In the genomic region with DNA sequence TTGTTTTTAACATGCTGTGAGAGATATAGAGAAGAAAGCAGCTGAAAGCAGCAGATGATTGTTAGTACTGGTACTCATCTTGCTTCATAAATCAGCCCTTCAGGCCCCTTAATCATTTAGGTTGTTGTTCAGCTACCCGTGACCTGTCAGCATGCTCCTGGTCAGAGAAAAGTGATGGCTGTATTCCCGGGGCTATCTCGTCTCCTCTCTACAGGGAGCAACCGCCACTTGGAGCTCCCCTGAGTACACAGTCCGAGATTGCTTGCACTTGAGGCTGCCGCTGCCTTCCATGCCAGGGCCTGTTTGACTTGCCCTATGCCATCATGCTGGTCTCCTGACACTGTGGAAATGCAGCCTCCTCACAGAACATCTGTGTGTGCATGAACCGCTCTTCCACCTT, we compare ENCODE assay signal across 24 cellular contexts.
A peak's percentile ranks its signal among the peaks of the same experiment; 100 is the strongest.
DNase-seq lines count a peak whose midpoint lies in the region; ATAC-seq and TF ChIP-seq lines count a peak whose summit lies in the region.
"Had no signal": no experiment of that assay in that cellular context is flagged by ENCODE, and none has a peak within 500 bp of the region (broad histone marks: within the 10 kb centered on the region; RNA-seq: fewer than 3 reads in every experiment).

No MANE protein-coding gene starts in this region.

- H3K4me3 ChIP-seq in neural cell (ENCODE audit: low read length) (no peak overlapping the region), colonic mucosa (no peak overlapping the region)
- H3K4me3 ChIP-seq: BLaER1 treated with 17β-estradiol and CSF1 and Interleukin-3, amounts not matched to agents 10 nM and 100 nM; Peyer's patch had no signal

- H3K27me3 ChIP-seq in neural cell (ENCODE audit: insufficient read depth, low read depth, low read length) (no peaks in the 10 kb centered on the region), colonic mucosa (no peaks in the 10 kb centered on the region)
- H3K27me3 ChIP-seq: BLaER1 treated with 17β-estradiol and CSF1 and Interleukin-3, amounts not matched to agents 10 nM and 100 nM; Peyer's patch had no signal

- H3K9ac ChIP-seq in neural cell (ENCODE audit: low read length), result peak overlapping the region; percentile 20
- no peak overlapping the region for H3K9ac ChIP-seq in colonic mucosa (ENCODE audit: low read depth in 2 of 2, low read length in 2 of 2)
- H3K9ac ChIP-seq: BLaER1 treated with 17β-estradiol and CSF1 and Interleukin-3, amounts not matched to agents 10 nM and 100 nM; SK-N-SH had no signal

- H3K27ac ChIP-seq in neural cell (ENCODE audit: low read length) (peak overlapping the region; percentile 18), colonic mucosa (no peak overlapping the region)
- H3K27ac ChIP-seq: BLaER1 treated with 17β-estradiol and CSF1 and Interleukin-3, amounts not matched to agents 10 nM and 100 nM; Peyer's patch had no signal

- no peak overlapping the region for H2AFZ ChIP-seq in neural cell (ENCODE audit: low read depth, low read length)

- H3K4me2 ChIP-seq in neural cell (ENCODE audit: low read length), result no peak overlapping the region
- H3K4me2 ChIP-seq: BLaER1 treated with 17β-estradiol and CSF1 and Interleukin-3, amounts not matched to agents 10 nM and 100 nM; SK-N-SH had no signal

- no peaks in the 10 kb centered on the region for H3K36me3 ChIP-seq in neural cell (ENCODE audit: insufficient read depth, low read length)
- H3K36me3 ChIP-seq in colonic mucosa, result no peaks in the 10 kb centered on the region
- H3K36me3 ChIP-seq: BLaER1 treated with 17β-estradiol and CSF1 and Interleukin-3, amounts not matched to agents 10 nM and 100 nM; Peyer's patch had no signal

- H3K4me1 ChIP-seq in colonic mucosa, result no peaks in the 10 kb centered on the region
- H3K4me1 ChIP-seq: Peyer's patch had no signal

- intact Hi-C loops in colonic mucosa (cut with DNase I), result no loop called here

- DNase-seq in NCI-H510A treated with DMSO at 0.1 percent for 48 hours (lab: John Stamatoyannopoulos, UW) (peak; percentile 27), NCI-H510A (lab: John Stamatoyannopoulos, UW) (no peak), NCI-H187 treated with DMSO at 0.1 percent for 48 hours (lab: John Stamatoyannopoulos, UW) (peak; percentile 90), cerebellar cortex (ENCODE audit: low spot score) (peak; percentile 16), colonic mucosa (no peak), KG1 (lab: John Stamatoyannopoulos, UW) (no peak)
- DNase-seq: activated B cell treated with CpG ODN at 0.5 μM for 24 hours; activated CD8-positive, alpha-beta T cell treated with anti-CD3 and anti-CD28 coated beads, Interleukin-2, amount 10 ng/mL, durations not matched to agents 7 days and 5 days; activated T-cell treated with anti-CD3 and anti-CD28 coated beads, Interleukin-2, amount 50 U/mL, for 1 hour; anterior cingulate cortex; Calu3; effector CD4-positive, alpha-beta T cell; midbrain; MM.1S; NK-92 treated with Interleukin-12 subunit alpha and Interleukin-12 subunit beta, amount 100 ng/mL, for 24 hours; Peyer's patch; SK-N-SH; stimulated activated CD4-positive, alpha-beta T cell treated with anti-CD3 and anti-CD28 coated beads, Interleukin-1b, Interleukin-23, amount 100 ng/mL, for 48 hours; stimulated activated naive CD4-positive, alpha-beta T cell treated with Interleukin-2 at 50 U/mL for 16 hours had no signal

- TF ChIP-seq RAD21 in neural cell (conservative IDR thresholded peaks at IDR 0.05), result no peak

- TF ChIP-seq CTCF in neural cell (IDR thresholded peaks at IDR 0.05; ENCODE audit: poor library complexity, severe bottlenecking) (no peak), colonic mucosa (IDR thresholded peaks at IDR 0.05) (no peak)

- no peak for TF ChIP-seq EP300 in neural cell (conservative IDR thresholded peaks at IDR 0.05; ENCODE audit: poor library complexity, severe bottlenecking)

- H3K9me2 ChIP-seq in neural cell (ENCODE audit: insufficient read depth, low read length), result no peaks in the 10 kb centered on the region
- H3K9me2 ChIP-seq: SK-N-SH had no signal

- no peak for ATAC-seq in HG03378 (IDR thresholded peaks at IDR 0.05; ENCODE audit: unreplicated experiment)
- ATAC-seq: activated CD8-positive, alpha-beta T cell treated with anti-CD3 and anti-CD28 coated beads, Interleukin-2, amount 10 ng/mL, durations not matched to agents 7 days and 5 days; esophagus mucosa; HCT116 had no signal

- H3K9me3 ChIP-seq in neural cell (ENCODE audit: low read length) (no peaks in the 10 kb centered on the region), colonic mucosa (no peaks in the 10 kb centered on the region)
- H3K9me3 ChIP-seq: BLaER1 treated with 17β-estradiol and CSF1 and Interleukin-3, amounts not matched to agents 10 nM and 100 nM; Peyer's patch; SK-N-SH had no signal

- H4K20me1 ChIP-seq in neural cell (ENCODE audit: insufficient read depth), result no peaks in the 10 kb centered on the region

- no peaks in the 10 kb centered on the region for H3F3A ChIP-seq in neural cell (ENCODE audit: insufficient read depth, low read length, poor library complexity, severe bottlenecking)

- H3K79me2 ChIP-seq in neural cell (replicated peaks; ENCODE audit: insufficient read depth, low read length), result no peaks in the 10 kb centered on the region

TF ChIP-seq in neural cell, 6 proteins besides CTCF, POLR2A, EP300 and RAD21:
- peak; percentile 24 for TF ChIP-seq POLR2AphosphoS5 (IDR thresholded peaks at IDR 0.05)
- TF ChIP-seq TAF1 (IDR thresholded peaks at IDR 0.05; ENCODE audit: low read depth), result no peak
- no peak for TF ChIP-seq EZH2 (IDR thresholded peaks at IDR 0.05; ENCODE audit: borderline replicate concordance, insufficient read depth, low read length, poor library complexity, severe bottlenecking)
TF ChIP-seq in neural cell: peak in this region for 1.

Comparison
In these comparisons a context has a peak if more than half of its experiments do, and no peak if none do; other contexts are left out.
1. DNase-seq: peak in NCI-H510A treated with DMSO at 0.1 percent for 48 hours (single experiment), NCI-H187 treated with DMSO at 0.1 percent for 48 hours (single experiment) and cerebellar cortex (single experiment); none in NCI-H510A (single experiment), colonic mucosa (single experiment) and KG1 (single experiment).